7 cellular contexts compared by ENCODE assay signal in genomic region chr7:14836571-14837189, GRCh38.
DNase-seq lines count a peak whose midpoint lies in the region; ATAC-seq and TF ChIP-seq lines count a peak whose summit lies in the region.

No MANE protein-coding gene starts in this region.

- DNase-seq in MG63: peak; percentile 86
- DNase-seq in SJCRH30: peak; percentile 74 to 81
- DNase-seq in heart left ventricle: peak; percentile 48 to 70 (median 55)
- DNase-seq in stromal cell of bone marrow (ENCODE audit: low read depth): peak; percentile 53
- DNase-seq in activated CD4-positive, alpha-beta T cell treated with anti-CD3 and anti-CD28 coated beads for 1 hour: no peak
- DNase-seq in KBM-7: no peak

- no peak for TF ChIP-seq POLR2A in heart left ventricle (IDR thresholded peaks at IDR 0.05)

- H3K36me3 ChIP-seq in MG63 (no peaks in the 10 kb centered on the region), SJCRH30 (no peaks in the 10 kb centered on the region), heart left ventricle (no peaks in the 10 kb centered on the region)

- peak overlapping the region; percentile 29 for H3K27ac ChIP-seq in SJCRH30
- H3K27ac ChIP-seq in heart left ventricle: peak overlapping the region in 11 of 12 donors; percentile 45 to 85 (median 75)

- H3K4me1 ChIP-seq in SJCRH30: peaks cover 20% of the 10 kb centered on the region
- H3K4me1 ChIP-seq in heart left ventricle: peaks cover 0 to 32% (median 16%) of the 10 kb centered on the region in 12 donors

- H3K27me3 ChIP-seq in MG63 (no peaks in the 10 kb centered on the region), SJCRH30 (no peaks in the 10 kb centered on the region), heart left ventricle (no peaks in the 10 kb centered on the region)

- 10 to 18% (median 15%) methylated on average over 6 of the region's 6 CpGs for WGBS in heart left ventricle, 4 donors

- H3K9me3 ChIP-seq in MG63 (no peaks in the 10 kb centered on the region; the same call in 1 of the 2 replicates), SJCRH30 (replicated peaks) (no peaks in the 10 kb centered on the region), heart left ventricle (peaks cover 0 to 2% (median 0%) of the 10 kb centered on the region in 12 donors)

- no peak for TF ChIP-seq CTCF in heart left ventricle (IDR thresholded peaks at IDR 0.05)

- peak; percentile 83 to 94 (median 92) for ATAC-seq in heart left ventricle
- no peak for ATAC-seq in HG03045 (IDR thresholded peaks at IDR 0.05; ENCODE audit: unreplicated experiment)

- intact Hi-C loops in heart left ventricle (cut with DNase I): loop anchor here in 2 of 10 donors (5.0 to 10.0 kb wide), 2 partner anchors 72 to 181 kb away; no protein-coding TSS in a partner anchor

- in situ Hi-C loops in KBM-7 (cut with MboI; ENCODE audit: low pct_unique_long_range_greater_than_20kb, low sequenced_read_pairs): no loop called here

- H3K4me3 ChIP-seq in MG63 (no peak overlapping the region), SJCRH30 (peak overlapping the region; percentile 3; the same call in 1 of the 2 replicates), heart left ventricle (no peak overlapping the region)

Comparison
In these comparisons a context has a peak if more than half of its experiments do, and no peak if none do; other contexts are left out.
1. DNase-seq: peak in MG63 (single experiment), SJCRH30 (2 of 2), heart left ventricle (5 of 5) and stromal cell of bone marrow (single experiment); none in activated CD4-positive, alpha-beta T cell treated with anti-CD3 and anti-CD28 coated beads for 1 hour (single experiment) and KBM-7 (single experiment).